16 cellular contexts compared by ENCODE assay signal in the genomic region with DNA sequence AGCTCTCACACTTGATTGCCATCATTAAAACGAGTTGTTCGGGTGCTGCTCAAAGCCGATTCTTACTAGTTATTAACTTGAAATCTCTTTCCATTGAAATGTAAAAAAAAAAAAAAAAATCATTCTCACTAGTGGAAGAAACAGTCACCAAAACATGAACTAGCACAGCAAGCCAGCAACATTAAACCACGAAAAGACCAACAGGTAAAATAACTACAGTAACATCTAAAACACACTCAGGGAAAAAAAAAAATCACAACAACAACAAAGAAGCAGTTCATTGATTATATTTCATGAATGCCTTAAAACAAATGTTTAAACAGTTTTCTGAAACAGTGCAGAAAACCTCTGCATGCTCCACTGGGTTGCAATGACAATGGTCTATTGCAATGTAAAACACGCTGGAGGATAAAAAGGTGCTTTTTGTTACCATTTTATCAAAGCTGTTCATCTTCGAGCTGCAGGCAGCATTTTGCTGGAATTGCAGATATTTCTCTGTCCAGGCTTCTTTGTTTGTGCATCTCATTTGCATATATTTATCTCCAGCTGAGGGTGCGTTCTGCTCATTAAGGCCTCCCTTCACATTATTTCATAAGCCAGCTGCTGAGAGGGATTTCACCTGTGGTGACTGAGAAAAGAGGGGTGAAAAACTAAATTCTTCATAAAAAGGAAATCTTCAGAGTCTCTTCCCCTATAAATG.
A peak's percentile ranks its signal among the peaks of the same experiment; 100 is the strongest.
DNase-seq lines count a peak whose midpoint lies in the region; ATAC-seq and TF ChIP-seq lines count a peak whose summit lies in the region.
"Had no signal": no experiment of that assay in that cellular context is flagged by ENCODE, and none has a peak within 500 bp of the region (broad histone marks: within the 10 kb centered on the region; RNA-seq: fewer than 3 reads in every experiment).

No MANE protein-coding gene starts in this region.

- no peak overlapping the region for H4K12ac ChIP-seq in trophoblast cell (ENCODE audit: low read depth, low read length)

- intact Hi-C loops in A673 (cut with micrococcal nuclease; ENCODE audit: unreplicated experiment), result no loop called here

- H4K91ac ChIP-seq in trophoblast cell (ENCODE audit: low read depth, low read length), result no peak overlapping the region

- no peak overlapping the region for H2AK5ac ChIP-seq in trophoblast cell (ENCODE audit: low read length)

- H3K27ac ChIP-seq in A673 (ENCODE audit: low read depth, low read length, poor library complexity, severe bottlenecking) (no peak overlapping the region), gastroesophageal sphincter (peak overlapping the region; percentile 79 to 95 (median 84)), trophoblast cell (ENCODE audit: low read depth, low read length) (no peak overlapping the region)

- peak overlapping the region; percentile 24 for H3K4me2 ChIP-seq in trophoblast cell (ENCODE audit: low read length)

- no peak overlapping the region for H3K14ac ChIP-seq in trophoblast cell (ENCODE audit: low read length)

- CTCF ChIA-PET in A673 (lab: Charles Lee), result no interaction called here

- no peak overlapping the region for H3K4me3 ChIP-seq in A673 (ENCODE audit: low read depth, low read length, poor library complexity, severe bottlenecking)
- peak overlapping the region in 1 of 2 donors; percentile 7 for H3K4me3 ChIP-seq in gastroesophageal sphincter
- no peak overlapping the region for H3K4me3 ChIP-seq in trophoblast cell (ENCODE audit: low read depth, low read length)
- H3K4me3 ChIP-seq: lower lobe of right lung had no signal

- H2BK120ac ChIP-seq in trophoblast cell (ENCODE audit: insufficient read depth, low read length, poor library complexity), result no peak overlapping the region

- TF ChIP-seq POLR2A in gastroesophageal sphincter (IDR thresholded peaks at IDR 0.05), result no peak

- H3K4me1 ChIP-seq in A673 (ENCODE audit: insufficient read depth, low read length, poor library complexity, severe bottlenecking) (peaks cover 29% of the 10 kb centered on the region), gastroesophageal sphincter (peaks cover 4 to 68% (median 27%) of the 10 kb centered on the region in 3 donors), trophoblast cell (ENCODE audit: control insufficient read depth in 1 of 2, insufficient read depth in 2 of 2, low read length in 2 of 2) (peaks cover 0 to 3% of the 10 kb centered on the region in 2 experiments)
- H3K4me1 ChIP-seq: lower lobe of right lung had no signal

- no peak overlapping the region for H2BK12ac ChIP-seq in trophoblast cell (ENCODE audit: low read length)

- ATAC-seq in gastroesophageal sphincter (no peak), HG02885 (IDR thresholded peaks at IDR 0.05; ENCODE audit: poor library complexity, unreplicated experiment) (no peak)
- ATAC-seq: activated CD4-positive, alpha-beta T cell treated with anti-CD3 and anti-CD28 coated beads for 36 hours; lower lobe of right lung; stimulated activated naive CD8-positive, alpha-beta T cell treated with anti-CD3 and anti-CD28 coated beads, Interleukin-15, amount 100 ng/mL, for 72 hours had no signal

- H3K27me3 ChIP-seq in A673 (replicated peaks; ENCODE audit: insufficient read depth, low read depth, low read length, poor library complexity), result no peaks in the 10 kb centered on the region
- no peaks in the 10 kb centered on the region for H3K27me3 ChIP-seq in gastroesophageal sphincter
- H3K27me3 ChIP-seq in trophoblast cell (ENCODE audit: insufficient read depth, low read length), result no peaks in the 10 kb centered on the region

- POLR2A ChIA-PET in A673 (lab: Charles Lee; ENCODE audit: low non-redundant PET), result no interaction called here

- no TSS peak for BruUV-seq in A673 (replicated peaks; lab: Mats Ljungman, UMichigan)

- 26 to 51% methylated on average over 7 of the region's 7 CpGs for WGBS in gastroesophageal sphincter (ENCODE audit: low coverage in 1 of 2), 2 donors
- no CpG with 5 or more reads among the region's 7 CpGs for WGBS in trophoblast cell (ENCODE audit: extremely low coverage, insufficient coverage, insufficient read length)

- H3K79me1 ChIP-seq in trophoblast cell (ENCODE audit: low read length), result no peaks in the 10 kb centered on the region

- no peak overlapping the region for H3K23ac ChIP-seq in trophoblast cell (ENCODE audit: low read length)

- H3K9me3 ChIP-seq in A673 (ENCODE audit: low read depth, low read length, poor library complexity, severe bottlenecking) (no peaks in the 10 kb centered on the region), gastroesophageal sphincter (no peaks in the 10 kb centered on the region), trophoblast cell (ENCODE audit: insufficient read depth, low read depth, low read length) (no peaks in the 10 kb centered on the region)
- H3K9me3 ChIP-seq: lower lobe of right lung had no signal

- H3K18ac ChIP-seq in trophoblast cell (ENCODE audit: low read length), result no peak overlapping the region

- H2AFZ ChIP-seq in trophoblast cell (ENCODE audit: insufficient read depth, low read length, poor library complexity), result no peak overlapping the region

- H3K36me3 ChIP-seq in A673 (ENCODE audit: insufficient read depth, low read length, poor library complexity, severe bottlenecking) (no peaks in the 10 kb centered on the region), gastroesophageal sphincter (no peaks in the 10 kb centered on the region), trophoblast cell (ENCODE audit: control insufficient read depth in 1 of 2, insufficient read depth in 2 of 2, low read length in 2 of 2) (no peaks in the 10 kb centered on the region)
- H3K36me3 ChIP-seq: lower lobe of right lung had no signal

- TF ChIP-seq CTCF in A673 (conservative IDR thresholded peaks at IDR 0.05; ENCODE audit: low read depth, low read length) (no peak), gastroesophageal sphincter (IDR thresholded peaks at IDR 0.05) (no peak)

- H2BK5ac ChIP-seq in trophoblast cell (ENCODE audit: low read depth, low read length, poor library complexity), result no peak overlapping the region

- no peak overlapping the region for H3K4ac ChIP-seq in trophoblast cell (ENCODE audit: low read depth, low read length)

- H4K8ac ChIP-seq in trophoblast cell (ENCODE audit: low read depth, low read length), result no peak overlapping the region

- DNase-seq in A673 (ENCODE audit: low spot score) (peak; percentile 57), NCI-H526 treated with DMSO at 0.1 percent for 48 hours (lab: John Stamatoyannopoulos, UW) (peak; percentile 78), trophoblast cell (peak; percentile 9 to 34), NCI-H1417 (lab: John Stamatoyannopoulos, UW) (no peak), SKM-1 (lab: John Stamatoyannopoulos, UW; ENCODE audit: unreplicated experiment) (no peak), OCI-M2 (lab: John Stamatoyannopoulos, UW; ENCODE audit: unreplicated experiment) (no peak)
- DNase-seq: activated CD4-positive, alpha-beta T cell treated with anti-CD3 and anti-CD28 coated beads for 36 hours; activated CD8-positive, alpha-beta memory T cell treated with anti-CD3 and anti-CD28 coated beads, Interleukin-2, amount 50 U/mL, for 48 hours; activated naive CD4-positive, alpha-beta T cell treated with anti-CD3 and anti-CD28 coated beads, Interleukin-2, amount 10 ng/mL, durations not matched to agents 7 days and 5 days; CD8-positive, alpha-beta memory T cell; lower lobe of right lung; NCI-H2029; Right ventricle myocardium superior; stimulated activated naive CD8-positive, alpha-beta T cell treated with anti-CD3 and anti-CD28 coated beads, Interleukin-15, amount 100 ng/mL, for 72 hours had no signal

- H3K79me2 ChIP-seq in trophoblast cell (ENCODE audit: control insufficient read depth, insufficient read depth, low read length, poor library complexity), result no peaks in the 10 kb centered on the region

- no peak overlapping the region for H3K9ac ChIP-seq in trophoblast cell (ENCODE audit: low read length)

- no peak for TF ChIP-seq EP300 in gastroesophageal sphincter (IDR thresholded peaks at IDR 0.05)

Comparison
In these comparisons a context has a peak if more than half of its experiments do, and no peak if none do; other contexts are left out.
1. DNase-seq: peak in A673 (single experiment), NCI-H526 treated with DMSO at 0.1 percent for 48 hours (single experiment) and trophoblast cell (2 of 2); none in NCI-H1417 (0 of 3), SKM-1 (single experiment) and OCI-M2 (single experiment).
2. H3K27ac ChIP-seq: peak in gastroesophageal sphincter (4 of 4); none in A673 (single experiment) and trophoblast cell (single experiment).